In the genomic region with DNA sequence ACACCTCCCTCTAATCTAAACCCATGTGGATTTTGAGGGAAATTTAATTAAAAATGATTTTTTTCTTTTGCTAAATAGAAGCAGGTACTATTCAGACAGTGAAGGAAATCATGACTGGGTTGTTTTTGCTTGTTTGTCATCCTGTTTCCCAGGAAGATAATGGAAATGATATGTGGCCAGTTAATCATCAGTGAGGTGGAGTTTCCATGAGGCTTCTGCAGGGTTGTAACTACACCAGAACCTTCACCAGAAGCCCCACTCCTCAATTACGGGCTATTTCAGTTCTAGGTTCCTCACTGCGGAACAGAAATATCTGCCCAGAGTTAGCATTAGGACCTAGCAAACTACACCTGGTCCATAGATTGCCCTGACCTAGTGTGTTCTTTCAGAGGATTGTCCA, we compare ENCODE assay signal across 16 cellular contexts.
DNase-seq lines count a peak whose midpoint lies in the region; ATAC-seq and TF ChIP-seq lines count a peak whose summit lies in the region.
"Had no signal": no experiment of that assay in that cellular context is flagged by ENCODE, and none has a peak within 500 bp of the region (broad histone marks: within the 10 kb centered on the region; RNA-seq: fewer than 3 reads in every experiment).

No MANE protein-coding gene starts in this region.

- no peak for ATAC-seq in GM21367 (IDR thresholded peaks at IDR 0.05; ENCODE audit: unreplicated experiment)
- ATAC-seq: A549; CD8-positive, alpha-beta T cell had no signal

- 95 to 98% (median 97%) methylated on average over 2 of the region's 2 CpGs for WGBS in adrenal gland, 4 donors

- H3K36me3 ChIP-seq in adrenal gland (replicated peaks in 1 of 2), result no peaks in the 10 kb centered on the region
- H3K36me3 ChIP-seq: BLaER1 had no signal

- peak; percentile 16 for DNase-seq in Caki2 (ENCODE audit: low read depth)
- peak; percentile 6 for DNase-seq in NCI-H226
- peak; percentile 82 for DNase-seq in dermis blood vessel endothelial cell
- DNase-seq in lung microvascular endothelial cell (ENCODE audit: low read depth in 2 of 2), result peak; percentile 60 to 78
- no peak for DNase-seq in adrenal gland
- DNase-seq in activated CD4-positive, alpha-beta T cell treated with anti-CD3 and anti-CD28 coated beads, Interleukin-2, amount 50 U/mL, for 1 hour, result no peak
- no peak for DNase-seq in stimulated activated CD4-positive, alpha-beta T cell treated with anti-CD3 and anti-CD28 coated beads, Interleukin-4, amount 100 ng/mL, for 4 hours
- DNase-seq: CD8-positive, alpha-beta T cell; H9; NCI-H1048; NCI-H1436 treated with DMSO at 0.1 percent for 48 hours; NCI-H526 treated with DMSO at 0.1 percent for 48 hours had no signal

- in situ Hi-C loops in Caki2 (cut with HindIII; ENCODE audit: low pct_unique_long_range_greater_than_20kb, low sequenced_read_pairs), result no loop called here

- H3K4me1 ChIP-seq in adrenal gland (replicated peaks in 1 of 2), result no peaks in the 10 kb centered on the region
- H3K4me1 ChIP-seq: A549, BLaER1 had no signal

- no peak overlapping the region for H3K4me3 ChIP-seq in adrenal gland
- H3K4me3 ChIP-seq: A549, BLaER1 had no signal

- no peaks in the 10 kb centered on the region for H3K27me3 ChIP-seq in adrenal gland
- H3K27me3 ChIP-seq: BLaER1 had no signal

- no peak for TF ChIP-seq POLR2A in adrenal gland (IDR thresholded peaks at IDR 0.05)

- H3K27ac ChIP-seq in adrenal gland, result no peak overlapping the region
- H3K27ac ChIP-seq: A549, BLaER1, KMS-11 had no signal

- TF ChIP-seq CTCF in adrenal gland (IDR thresholded peaks at IDR 0.05), result no peak

- intact Hi-C loops in adrenal gland (cut with DNase I), result no loop called here

- H3K9me3 ChIP-seq in adrenal gland (replicated peaks in 1 of 3), result no peaks in the 10 kb centered on the region
- H3K9me3 ChIP-seq: A549 had no signal

Comparison
In these comparisons a context has a peak if more than half of its experiments do, and no peak if none do; other contexts are left out.
1. DNase-seq: peak in Caki2 (single experiment), NCI-H226 (single experiment), dermis blood vessel endothelial cell (single experiment) and lung microvascular endothelial cell (2 of 2); none in adrenal gland (0 of 7), activated CD4-positive, alpha-beta T cell treated with anti-CD3 and anti-CD28 coated beads, Interleukin-2, amount 50 U/mL, for 1 hour (single experiment) and stimulated activated CD4-positive, alpha-beta T cell treated with anti-CD3 and anti-CD28 coated beads, Interleukin-4, amount 100 ng/mL, for 4 hours (0 of 2).